In the genomic region with DNA sequence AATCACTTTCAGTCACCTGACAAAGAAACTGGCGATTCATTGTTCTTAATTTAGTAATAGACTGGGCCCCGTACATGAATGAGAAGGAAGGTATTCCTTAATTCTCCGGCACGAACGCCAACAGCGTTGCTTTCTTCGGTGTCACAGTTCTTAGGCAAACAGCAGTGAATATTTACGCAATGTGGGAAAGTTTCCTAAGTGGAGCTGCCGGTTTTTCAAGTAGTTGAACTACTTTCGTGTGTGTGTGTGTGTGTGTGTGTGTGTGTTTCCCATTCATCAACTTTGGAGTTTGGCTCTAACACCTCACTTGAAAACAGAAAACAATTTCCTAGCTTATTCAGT, we compare ENCODE assay signal across 8 cellular contexts. TPM values are rescaled to one million over a fixed set of nuclear protein-coding genes. Genes with fewer than 3 reads are reported as not detected.
DNase-seq lines count a peak whose midpoint lies in the region; ATAC-seq, FAIRE-seq and TF ChIP-seq lines count a peak whose summit lies in the region.

No MANE protein-coding gene starts in this region.

- peaks cover 5% of the 10 kb centered on the region; the same call in 1 of the 2 replicates for H3K27me3 ChIP-seq in HAP-1 (ENCODE audit: low read depth)
- H3K27me3 ChIP-seq in WERI-Rb-1 (ENCODE audit: insufficient read depth, low read depth, severe bottlenecking) = peaks cover 27% of the 10 kb centered on the region

- H3K27ac ChIP-seq in WERI-Rb-1 = no peak overlapping the region

- peak; percentile 30 for DNase-seq in AG20443 (ENCODE audit: low spot score)
- no peak for DNase-seq in HAP-1 (ENCODE audit: low spot score in 2 of 2)
- DNase-seq in WERI-Rb-1 = no peak
- DNase-seq in fibroblast of pulmonary artery (ENCODE audit: low read depth) = peak; percentile 87
- peak; percentile 23 for DNase-seq in non-pigmented ciliary epithelial cell (ENCODE audit: low read depth)
- DNase-seq in NCI-H2171 treated with DMSO at 0.1 percent for 48 hours (lab: John Stamatoyannopoulos, UW) = no peak
- DNase-seq in GM12891 (ENCODE audit: insufficient read length, low spot score) = no peak

- H3K36me3 ChIP-seq in HAP-1 (replicated peaks) (no peaks in the 10 kb centered on the region), WERI-Rb-1 (no peaks in the 10 kb centered on the region)

- no peak for FAIRE-seq in GM12891 (lab: Jason Lieb, UNC)

- peaks cover 5% of the 10 kb centered on the region for H3K4me1 ChIP-seq in HAP-1

- H3K9me3 ChIP-seq in HAP-1 = no peaks in the 10 kb centered on the region
- peaks cover 17% of the 10 kb centered on the region for H3K9me3 ChIP-seq in WERI-Rb-1 (ENCODE audit: severe bottlenecking)

- TF ChIP-seq CTCF in WERI-Rb-1 (IDR thresholded peaks at IDR 0.05; ENCODE audit: low read depth, low read length) (no peak), fibroblast of pulmonary artery (IDR thresholded peaks at IDR 0.05; ENCODE audit: low read length, missing control alignments) (no peak)

- TF ChIP-seq POLR2A in GM12891 (IDR thresholded peaks at IDR 0.05; ENCODE audit: low read depth, low read length) = no peak

- ATAC-seq in HG03469 (IDR thresholded peaks at IDR 0.05; ENCODE audit: unreplicated experiment) = no peak

- H3K4me3 ChIP-seq in HAP-1 = peak overlapping the region; percentile 79
- H3K4me3 ChIP-seq in WERI-Rb-1 (ENCODE audit: low read depth, low read length) = peak overlapping the region; percentile 53
- peak overlapping the region; percentile 73 for H3K4me3 ChIP-seq in fibroblast of pulmonary artery (replicated peaks; ENCODE audit: low read depth, low read length)

- in situ Hi-C loops in HAP-1 (cut with MboI; ENCODE audit: low sequenced_read_pairs) = no loop called here

TF ChIP-seq in GM12891, 5 proteins besides CTCF, POLR2A, EP300 and RAD21:
- TF ChIP-seq POLR2AphosphoS5 (IDR thresholded peaks at IDR 0.05; ENCODE audit: low read depth, low read length) (no peak), PAX5 (IDR thresholded peaks at IDR 0.05; ENCODE audit: insufficient read depth, low read length, severe bottlenecking) (no peak), POU2F2 (IDR thresholded peaks at IDR 0.05; ENCODE audit: low read depth, low read length) (no peak), TAF1 (IDR thresholded peaks at IDR 0.05; ENCODE audit: low read depth, low read length) (no peak), SPI1 (IDR thresholded peaks at IDR 0.05; ENCODE audit: low read depth, low read length) (no peak)

RNA-seq across cellular contexts. Expression of a gene that starts 0.7 kb away (rescaled TPM):
- 11.1 TPM for polyA plus RNA-seq in GM12891 (2012; ENCODE audit: low read depth, missing spikeins)

RNA-seq across cellular contexts. Expression of a gene that starts 55.4 kb away (rescaled TPM):
- not detected for polyA plus RNA-seq in GM12891 (2012; ENCODE audit: low read depth, missing spikeins)

Comparison
In these comparisons a context has a peak if more than half of its experiments do, and no peak if none do; other contexts are left out.
1. DNase-seq: peak in AG20443 (single experiment), fibroblast of pulmonary artery (single experiment) and non-pigmented ciliary epithelial cell (single experiment); none in HAP-1 (0 of 2), WERI-Rb-1 (single experiment), NCI-H2171 treated with DMSO at 0.1 percent for 48 hours (single experiment) and GM12891 (single experiment).
2. Peak in every context shown above with its lines, with median percentiles within 50 percentile points of each other: H3K4me3 ChIP-seq.